8 cellular contexts compared by ENCODE assay signal in genomic region chr4:71186257-71186565, GRCh38.
A peak's percentile ranks its signal among the peaks of the same experiment; 100 is the strongest.
DNase-seq lines count a peak whose midpoint lies in the region; ATAC-seq, FAIRE-seq and TF ChIP-seq lines count a peak whose summit lies in the region.

No MANE protein-coding gene starts in this region.

- intact Hi-C loops in activated T-helper 2 cell treated with anti-CD3 and anti-CD28 coated beads, Interferon-gamma antibody, Interleukin-2, Interleukin-4, amounts not matched to agents 10 μg/mL and 5 μg/mL and 100 μg/mL, durations not matched to agents 14 hours and 24 hours and 36 hours (cut with micrococcal nuclease) = loop anchor here (10.0 kb wide), 3 partner anchors 191 to 531 kb away; partner anchors contain the start of gene DCK
- intact Hi-C loops in kidney (cut with DNase I) = no loop called here

- CTCF ChIA-PET in HEK293T (lab: Yijun Ruan, JAX) = no interaction called here

- peaks cover 60% of the 10 kb centered on the region for H3K27me3 Mint-ChIP-seq in activated T-helper 2 cell treated with anti-CD3 and anti-CD28 coated beads, Interferon-gamma antibody, Interleukin-2, Interleukin-4, amounts not matched to agents 10 μg/mL and 5 μg/mL and 100 μg/mL, durations not matched to agents 14 hours and 24 hours and 36 hours (ENCODE audit: low read depth)
- peaks cover 28 to 39% of the 10 kb centered on the region in 2 donors for H3K27me3 Mint-ChIP-seq in stimulated activated naive B cell treated with anti-CD40 and anti-IgM and Interleukin-4, amounts not matched to agents 10 μg/mL and 1 μg/mL and 100 μg/mL, for 72 hours

- POLR2A ChIA-PET in HEK293T (lab: Yijun Ruan, JAX) = interaction anchor here (1.0 kb wide), 1 partner anchor 43 kb away, joined by 3 read pairs; no protein-coding TSS in a partner anchor

- no peak for DNase-seq in activated T-helper 2 cell treated with anti-CD3 and anti-CD28 coated beads, Interferon-gamma antibody, Interleukin-2, Interleukin-4, amounts not matched to agents 10 μg/mL and 5 μg/mL and 100 μg/mL, durations not matched to agents 14 hours and 24 hours and 36 hours (ENCODE audit: low spot score)
- no peak for DNase-seq in kidney
- DNase-seq in stimulated activated naive B cell treated with anti-CD40 and anti-IgM and Interleukin-4, amounts not matched to agents 10 μg/mL and 1 μg/mL and 100 μg/mL, for 72 hours = no peak
- DNase-seq in stimulated activated CD8-positive, alpha-beta memory T cell treated with anti-CD3 and anti-CD28 coated beads, Interleukin-4, amount 100 ng/mL, for 48 hours = no peak
- DNase-seq in hippocampal formation (lab: John Stamatoyannopoulos, UW) = no peak
- no peak for DNase-seq in NCI-H1048 (lab: John Stamatoyannopoulos, UW)
- no peak for DNase-seq in HEK293T (ENCODE audit: extremely low spot score)

- no peaks in the 10 kb centered on the region for H3K9me3 ChIP-seq in kidney (ENCODE audit: control insufficient read depth in 1 of 2, low read length in 2 of 2)

- no peak for FAIRE-seq in kidney (lab: Jason Lieb, UNC)

- no peaks in the 10 kb centered on the region for H3K9me3 Mint-ChIP-seq in activated T-helper 2 cell treated with anti-CD3 and anti-CD28 coated beads, Interferon-gamma antibody, Interleukin-2, Interleukin-4, amounts not matched to agents 10 μg/mL and 5 μg/mL and 100 μg/mL, durations not matched to agents 14 hours and 24 hours and 36 hours
- H3K9me3 Mint-ChIP-seq in stimulated activated naive B cell treated with anti-CD40 and anti-IgM and Interleukin-4, amounts not matched to agents 10 μg/mL and 1 μg/mL and 100 μg/mL, for 72 hours = no peaks in the 10 kb centered on the region

- peaks cover 5 to 8% of the 10 kb centered on the region in 2 donors for H3K4me1 ChIP-seq in kidney (ENCODE audit: control insufficient read depth in 1 of 2, insufficient read depth in 1 of 2, low read depth in 1 of 2, low read length in 2 of 2)

- H3K36me3 Mint-ChIP-seq in activated T-helper 2 cell treated with anti-CD3 and anti-CD28 coated beads, Interferon-gamma antibody, Interleukin-2, Interleukin-4, amounts not matched to agents 10 μg/mL and 5 μg/mL and 100 μg/mL, durations not matched to agents 14 hours and 24 hours and 36 hours (ENCODE audit: low read depth) = no peaks in the 10 kb centered on the region
- H3K36me3 Mint-ChIP-seq in stimulated activated naive B cell treated with anti-CD40 and anti-IgM and Interleukin-4, amounts not matched to agents 10 μg/mL and 1 μg/mL and 100 μg/mL, for 72 hours = no peaks in the 10 kb centered on the region

- H3K4me1 Mint-ChIP-seq in activated T-helper 2 cell treated with anti-CD3 and anti-CD28 coated beads, Interferon-gamma antibody, Interleukin-2, Interleukin-4, amounts not matched to agents 10 μg/mL and 5 μg/mL and 100 μg/mL, durations not matched to agents 14 hours and 24 hours and 36 hours (ENCODE audit: low read depth) = peaks cover 22% of the 10 kb centered on the region
- H3K4me1 Mint-ChIP-seq in stimulated activated naive B cell treated with anti-CD40 and anti-IgM and Interleukin-4, amounts not matched to agents 10 μg/mL and 1 μg/mL and 100 μg/mL, for 72 hours = peaks cover 13 to 24% of the 10 kb centered on the region in 2 donors

- H3K27ac ChIP-seq in kidney (ENCODE audit: low read depth in 2 of 2, low read length in 2 of 2) = no peak overlapping the region

- H3K4me3 ChIP-seq in kidney (ENCODE audit: low read length in 2 of 2) = peak overlapping the region; percentile 53 to 59

- no peak for TF ChIP-seq CTCF in kidney (IDR thresholded peaks at IDR 0.05; ENCODE audit: borderline replicate concordance, extremely low read depth, insufficient read depth)

- no peak overlapping the region for H3K27ac Mint-ChIP-seq in activated T-helper 2 cell treated with anti-CD3 and anti-CD28 coated beads, Interferon-gamma antibody, Interleukin-2, Interleukin-4, amounts not matched to agents 10 μg/mL and 5 μg/mL and 100 μg/mL, durations not matched to agents 14 hours and 24 hours and 36 hours
- H3K27ac Mint-ChIP-seq in stimulated activated naive B cell treated with anti-CD40 and anti-IgM and Interleukin-4, amounts not matched to agents 10 μg/mL and 1 μg/mL and 100 μg/mL, for 72 hours = peak overlapping the region; percentile 71

- peak overlapping the region; percentile 84 for H3K4me3 Mint-ChIP-seq in activated T-helper 2 cell treated with anti-CD3 and anti-CD28 coated beads, Interferon-gamma antibody, Interleukin-2, Interleukin-4, amounts not matched to agents 10 μg/mL and 5 μg/mL and 100 μg/mL, durations not matched to agents 14 hours and 24 hours and 36 hours (ENCODE audit: low read depth)
- H3K4me3 Mint-ChIP-seq in stimulated activated naive B cell treated with anti-CD40 and anti-IgM and Interleukin-4, amounts not matched to agents 10 μg/mL and 1 μg/mL and 100 μg/mL, for 72 hours = peak overlapping the region; percentile 85 to 88

- H3K36me3 ChIP-seq in kidney (ENCODE audit: control insufficient read depth in 1 of 2, insufficient read depth in 2 of 2, low read length in 2 of 2) = no peaks in the 10 kb centered on the region

- ATAC-seq in HG03354 (IDR thresholded peaks at IDR 0.05; ENCODE audit: poor library complexity, severe bottlenecking, unreplicated experiment) = peak; percentile 0
- no peak for ATAC-seq in stimulated activated naive B cell treated with anti-CD40 and anti-IgM and Interleukin-4, amounts not matched to agents 10 μg/mL and 1 μg/mL and 100 μg/mL, for 72 hours (replicated peaks)

- H3K9ac ChIP-seq in kidney (ENCODE audit: low read length in 2 of 2) = peak overlapping the region in 1 of 2 donors; percentile 37

TF ChIP-seq in HEK293T, 16 proteins besides CTCF, POLR2A, EP300 and RAD21:
- TF ChIP-seq BHLHE40 (IDR thresholded peaks at IDR 0.05; ENCODE audit: borderline replicate concordance) (no peak), FOXM1 (IDR thresholded peaks at IDR 0.05; ENCODE audit: borderline replicate concordance) (no peak)
